In the genomic region with DNA sequence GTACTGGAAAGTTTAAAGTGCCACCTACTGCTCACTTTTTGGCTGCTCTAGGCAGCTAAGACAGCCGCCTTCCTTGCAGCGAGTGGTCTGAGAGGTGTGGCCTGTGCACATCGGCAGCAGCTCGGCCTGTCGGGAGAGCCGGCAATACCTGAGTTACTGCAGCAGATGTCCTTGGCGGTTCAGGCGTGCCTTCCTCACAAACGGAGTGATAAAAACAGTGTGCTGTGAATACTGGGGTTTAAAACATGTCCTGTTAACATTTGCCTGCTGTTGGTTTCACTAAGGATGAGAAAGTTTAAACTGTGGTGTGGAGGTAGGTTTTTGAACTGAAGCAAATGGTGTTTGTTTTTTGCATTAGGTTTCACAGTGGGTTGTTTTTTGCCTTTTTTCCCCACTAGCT, we compare ENCODE assay signal across 13 cellular contexts. TPM values are rescaled to one million over a fixed set of nuclear protein-coding genes. Genes with fewer than 3 reads are reported as not detected.
DNase-seq lines count a peak whose midpoint lies in the region; ATAC-seq and TF ChIP-seq lines count a peak whose summit lies in the region.
"Had no signal": no experiment of that assay in that cellular context is flagged by ENCODE, and none has a peak within 500 bp of the region (broad histone marks: within the 10 kb centered on the region; RNA-seq: fewer than 3 reads in every experiment).

No MANE protein-coding gene starts in this region.

- H3K4me3 Mint-ChIP-seq in activated naive CD8-positive, alpha-beta T cell: no peak overlapping the region
- no peak overlapping the region for H3K4me3 Mint-ChIP-seq in activated naive CD8-positive, alpha-beta T cell treated with anti-CD3 and anti-CD28 coated beads for 36 hours
- no peak overlapping the region for H3K4me3 Mint-ChIP-seq in activated CD4-positive, alpha-beta memory T cell treated with anti-CD3 and anti-CD28 coated beads, Interleukin-2, amount 10 ng/mL, durations not matched to agents 7 days and 5 days
- H3K4me3 Mint-ChIP-seq in type B pancreatic cell: no peak overlapping the region
- H3K4me3 Mint-ChIP-seq: neural crest cell had no signal

- POLR2A ChIA-PET in activated CD4-positive, alpha-beta memory T cell treated with anti-CD3 and anti-CD28 coated beads, Interleukin-2, amount 10 ng/mL, durations not matched to agents 7 days and 5 days (lab: Charles Lee): interaction anchor here (1.3 to 2.4 kb wide), 3 partner anchors 13 to 187 kb away, joined by 3 to 11 read pairs (median 5); partner anchors contain the start of genes MAN1B1 and TRAF2

- peaks cover 6 to 10% of the 10 kb centered on the region in 2 experiments for H3K4me1 ChIP-seq in trophoblast cell (ENCODE audit: control insufficient read depth in 1 of 2, insufficient read depth in 2 of 2, low read length in 2 of 2)
- H3K4me1 ChIP-seq in mesenchymal stem cell (ENCODE audit: control insufficient read depth, insufficient read depth, low read depth, low read length): peaks cover 28% of the 10 kb centered on the region

- H3K4me1 Mint-ChIP-seq in activated naive CD8-positive, alpha-beta T cell (ENCODE audit: low read depth): peaks cover 45% of the 10 kb centered on the region
- peaks cover 29% of the 10 kb centered on the region for H3K4me1 Mint-ChIP-seq in activated naive CD8-positive, alpha-beta T cell treated with anti-CD3 and anti-CD28 coated beads for 36 hours
- peaks cover 52% of the 10 kb centered on the region for H3K4me1 Mint-ChIP-seq in activated CD4-positive, alpha-beta memory T cell treated with anti-CD3 and anti-CD28 coated beads, Interleukin-2, amount 10 ng/mL, durations not matched to agents 7 days and 5 days
- no peaks in the 10 kb centered on the region for H3K4me1 Mint-ChIP-seq in type B pancreatic cell (ENCODE audit: unreplicated experiment)
- H3K4me1 Mint-ChIP-seq: neural crest cell had no signal

- no CpG with 5 or more reads among the region's 9 CpGs for WGBS in trophoblast cell (ENCODE audit: extremely low coverage, insufficient coverage, insufficient read length)
- WGBS in mesenchymal stem cell: 92% methylated on average over 9 of the region's 9 CpGs

- no peak overlapping the region for H4K91ac ChIP-seq in trophoblast cell (ENCODE audit: low read depth, low read length)
- no peak overlapping the region for H4K91ac ChIP-seq in mesenchymal stem cell (ENCODE audit: low read length)

- no peak for TF ChIP-seq CTCF in type B pancreatic cell (conservative IDR thresholded peaks at IDR 0.05)

- H2BK5ac ChIP-seq in trophoblast cell (ENCODE audit: low read depth, low read length, poor library complexity) (no peak overlapping the region), mesenchymal stem cell (ENCODE audit: low read depth, low read length, poor library complexity, severe bottlenecking) (no peak overlapping the region)

- no peak overlapping the region for H3K9ac ChIP-seq in trophoblast cell (ENCODE audit: low read length)
- H3K9ac ChIP-seq in mesenchymal stem cell (ENCODE audit: low read length): no peak overlapping the region

- CTCF ChIA-PET in activated CD4-positive, alpha-beta memory T cell treated with anti-CD3 and anti-CD28 coated beads, Interleukin-2, amount 10 ng/mL, durations not matched to agents 7 days and 5 days (lab: Charles Lee): no interaction called here

- H4K12ac ChIP-seq in trophoblast cell (ENCODE audit: low read depth, low read length): no peak overlapping the region

- peak; percentile 32 for ATAC-seq in HG02642 (IDR thresholded peaks at IDR 0.05; ENCODE audit: poor library complexity, unreplicated experiment)
- no peak for ATAC-seq in HG03378 (IDR thresholded peaks at IDR 0.05; ENCODE audit: unreplicated experiment)

- H3K4ac ChIP-seq in trophoblast cell (ENCODE audit: low read depth, low read length): no peak overlapping the region
- H3K4ac ChIP-seq in mesenchymal stem cell (ENCODE audit: low read depth in 1 of 2, low read length in 2 of 2): no peak overlapping the region

- no peak overlapping the region for H2BK120ac ChIP-seq in trophoblast cell (ENCODE audit: insufficient read depth, low read length, poor library complexity)
- no peak overlapping the region for H2BK120ac ChIP-seq in mesenchymal stem cell (ENCODE audit: low read depth, low read length)

- H3K27me3 Mint-ChIP-seq in activated naive CD8-positive, alpha-beta T cell: no peaks in the 10 kb centered on the region
- H3K27me3 Mint-ChIP-seq in activated naive CD8-positive, alpha-beta T cell treated with anti-CD3 and anti-CD28 coated beads for 36 hours: no peaks in the 10 kb centered on the region
- H3K27me3 Mint-ChIP-seq in activated CD4-positive, alpha-beta memory T cell treated with anti-CD3 and anti-CD28 coated beads, Interleukin-2, amount 10 ng/mL, durations not matched to agents 7 days and 5 days: no peaks in the 10 kb centered on the region
- H3K27me3 Mint-ChIP-seq in type B pancreatic cell: no peaks in the 10 kb centered on the region

- H3K4me2 ChIP-seq in trophoblast cell (ENCODE audit: low read length) (no peak overlapping the region), mesenchymal stem cell (ENCODE audit: low read length, poor library complexity, severe bottlenecking) (no peak overlapping the region)

- DNase-seq in activated naive CD8-positive, alpha-beta T cell treated with anti-CD3 and anti-CD28 coated beads for 36 hours: no peak
- no peak for DNase-seq in activated CD4-positive, alpha-beta memory T cell treated with anti-CD3 and anti-CD28 coated beads, Interleukin-2, amount 10 ng/mL, durations not matched to agents 7 days and 5 days
- DNase-seq in type B pancreatic cell (ENCODE audit: extremely low spot score, unreplicated experiment) (no peak), trophoblast cell (no peak), mesenchymal stem cell (no peak)
- DNase-seq: activated T-cell treated with anti-CD3 and anti-CD28 coated beads, Interleukin-2, amount 50 U/mL, for 48 hours; NCI-H2029 treated with DMSO at 0.1 percent for 48 hours had no signal

- H3K79me1 ChIP-seq in trophoblast cell (ENCODE audit: low read length) (no peaks in the 10 kb centered on the region), mesenchymal stem cell (replicated peaks; ENCODE audit: low read length, poor library complexity, severe bottlenecking) (peaks cover 47% of the 10 kb centered on the region)

- peaks cover 6% of the 10 kb centered on the region for H3K36me3 Mint-ChIP-seq in activated naive CD8-positive, alpha-beta T cell
- H3K36me3 Mint-ChIP-seq in activated naive CD8-positive, alpha-beta T cell treated with anti-CD3 and anti-CD28 coated beads for 36 hours: peaks cover 30% of the 10 kb centered on the region
- H3K36me3 Mint-ChIP-seq in activated CD4-positive, alpha-beta memory T cell treated with anti-CD3 and anti-CD28 coated beads, Interleukin-2, amount 10 ng/mL, durations not matched to agents 7 days and 5 days (ENCODE audit: low read depth): peaks cover 40% of the 10 kb centered on the region
- H3K36me3 Mint-ChIP-seq in type B pancreatic cell: peaks cover 4% of the 10 kb centered on the region

- H3K27me3 ChIP-seq in trophoblast cell (ENCODE audit: insufficient read depth, low read length) (no peaks in the 10 kb centered on the region), mesenchymal stem cell (ENCODE audit: control insufficient read depth in 1 of 2, insufficient read depth in 1 of 2, low read length in 2 of 2) (no peaks in the 10 kb centered on the region)
- H3K27me3 ChIP-seq: breast epithelium had no signal

- H2AFZ ChIP-seq in trophoblast cell (ENCODE audit: insufficient read depth, low read length, poor library complexity): no peak overlapping the region
- no peak overlapping the region for H2AFZ ChIP-seq in mesenchymal stem cell (ENCODE audit: low read depth, low read length)

- H3K79me2 ChIP-seq in trophoblast cell (ENCODE audit: control insufficient read depth, insufficient read depth, low read length, poor library complexity): no peaks in the 10 kb centered on the region

- H2BK15ac ChIP-seq in mesenchymal stem cell (ENCODE audit: low read depth, poor library complexity, severe bottlenecking): no peak overlapping the region

- H2BK12ac ChIP-seq in trophoblast cell (ENCODE audit: low read length): no peak overlapping the region
- H2BK12ac ChIP-seq in mesenchymal stem cell (ENCODE audit: low read length in 2 of 2): no peak overlapping the region

- peak overlapping the region; percentile 64 for H3K27ac Mint-ChIP-seq in activated naive CD8-positive, alpha-beta T cell
- H3K27ac Mint-ChIP-seq in activated naive CD8-positive, alpha-beta T cell treated with anti-CD3 and anti-CD28 coated beads for 36 hours: no peak overlapping the region
- peak overlapping the region; percentile 76 for H3K27ac Mint-ChIP-seq in activated CD4-positive, alpha-beta memory T cell treated with anti-CD3 and anti-CD28 coated beads, Interleukin-2, amount 10 ng/mL, durations not matched to agents 7 days and 5 days
- peak overlapping the region; percentile 81 for H3K27ac Mint-ChIP-seq in type B pancreatic cell

- H3K27ac ChIP-seq in trophoblast cell (ENCODE audit: low read depth, low read length) (no peak overlapping the region), mesenchymal stem cell (ENCODE audit: low read length, poor library complexity, severe bottlenecking) (no peak overlapping the region)

- H3K4me3 ChIP-seq in trophoblast cell (ENCODE audit: low read depth, low read length) (no peak overlapping the region), mesenchymal stem cell (ENCODE audit: insufficient read depth in 1 of 2, low read depth in 1 of 2, low read length in 2 of 2) (no peak overlapping the region)
- H3K4me3 ChIP-seq: breast epithelium had no signal

- no peak overlapping the region for H3K18ac ChIP-seq in trophoblast cell (ENCODE audit: low read length)
- H3K18ac ChIP-seq in mesenchymal stem cell (ENCODE audit: low read depth in 1 of 2, low read length in 2 of 2): no peak overlapping the region

- H3K9me3 ChIP-seq in trophoblast cell (ENCODE audit: insufficient read depth, low read depth, low read length) (peaks cover 5% of the 10 kb centered on the region), mesenchymal stem cell (ENCODE audit: control insufficient read depth, low read length) (no peaks in the 10 kb centered on the region)
- H3K9me3 ChIP-seq: breast epithelium had no signal

- no peaks in the 10 kb centered on the region for H3K9me3 Mint-ChIP-seq in activated naive CD8-positive, alpha-beta T cell (ENCODE audit: low read depth)
- H3K9me3 Mint-ChIP-seq in activated naive CD8-positive, alpha-beta T cell treated with anti-CD3 and anti-CD28 coated beads for 36 hours: no peaks in the 10 kb centered on the region
- H3K9me3 Mint-ChIP-seq in activated CD4-positive, alpha-beta memory T cell treated with anti-CD3 and anti-CD28 coated beads, Interleukin-2, amount 10 ng/mL, durations not matched to agents 7 days and 5 days: no peaks in the 10 kb centered on the region
- H3K9me3 Mint-ChIP-seq in type B pancreatic cell: no peaks in the 10 kb centered on the region
- H3K9me3 Mint-ChIP-seq: neural crest cell had no signal

- no peak overlapping the region for H2AK5ac ChIP-seq in trophoblast cell (ENCODE audit: low read length)
- no peak overlapping the region for H2AK5ac ChIP-seq in mesenchymal stem cell (ENCODE audit: low read length, severe bottlenecking)

- peaks cover 51 to 52% of the 10 kb centered on the region in 2 experiments for H3K36me3 ChIP-seq in trophoblast cell (ENCODE audit: control insufficient read depth in 1 of 2, insufficient read depth in 2 of 2, low read length in 2 of 2)
- H3K36me3 ChIP-seq in mesenchymal stem cell (ENCODE audit: control insufficient read depth in 1 of 2, insufficient read depth in 2 of 2, low read depth in 1 of 2, low read length in 2 of 2): peaks cover 25 to 44% of the 10 kb centered on the region in 2 experiments
- H3K36me3 ChIP-seq: breast epithelium had no signal

- H3K14ac ChIP-seq in trophoblast cell (ENCODE audit: low read length) (no peak overlapping the region), mesenchymal stem cell (ENCODE audit: low read length in 2 of 2) (no peak overlapping the region)

- H3K23ac ChIP-seq in trophoblast cell (ENCODE audit: low read length): no peak overlapping the region
- H3K23ac ChIP-seq in mesenchymal stem cell (ENCODE audit: low read length in 2 of 2): no peak overlapping the region

- no peak overlapping the region for H4K8ac ChIP-seq in trophoblast cell (ENCODE audit: low read depth, low read length)
- no peak overlapping the region for H4K8ac ChIP-seq in mesenchymal stem cell (ENCODE audit: low read length)

RNA-seq across cellular contexts. Expression of gene TRAF2, which starts 12.9 kb away (rescaled TPM):
- 10 to 100 TPM; 38.8 to 45.8 TPM for total RNA-seq in activated naive CD8-positive, alpha-beta T cell treated with anti-CD3 and anti-CD28 coated beads for 36 hours
- 10 to 100 TPM; 43.6 to 45.7 TPM for total RNA-seq in activated CD4-positive, alpha-beta memory T cell treated with anti-CD3 and anti-CD28 coated beads, Interleukin-2, amount 10 ng/mL, durations not matched to agents 7 days and 5 days
- 19.4 and 22.3 TPM in 2 replicates for total RNA-seq in type B pancreatic cell (ENCODE audit: low replicate concordance)
- polyA plus RNA-seq in trophoblast cell (2013): 14.2 and 14.4 TPM in 2 replicates
- polyA plus RNA-seq in mesenchymal stem cell (2013, experiment 1 of 2): 5.3 TPM
- polyA plus RNA-seq in mesenchymal stem cell (2013, experiment 2 of 2): 4.8 TPM

RNA-seq across cellular contexts. Expression of gene EDF1, which starts 33.1 kb away (rescaled TPM):
- total RNA-seq in activated naive CD8-positive, alpha-beta T cell treated with anti-CD3 and anti-CD28 coated beads for 36 hours: 100 to 1,000 TPM; 276 to 284 TPM
- 100 to 1,000 TPM; 301 to 316 TPM for total RNA-seq in activated CD4-positive, alpha-beta memory T cell treated with anti-CD3 and anti-CD28 coated beads, Interleukin-2, amount 10 ng/mL, durations not matched to agents 7 days and 5 days
- 324 and 342 TPM in 2 replicates for total RNA-seq in type B pancreatic cell (ENCODE audit: low replicate concordance)
- 473 and 476 TPM in 2 replicates for polyA plus RNA-seq in trophoblast cell (2013)
- 391 TPM for polyA plus RNA-seq in mesenchymal stem cell (2013, experiment 1 of 2)
- polyA plus RNA-seq in mesenchymal stem cell (2013, experiment 2 of 2): 389 TPM

RNA-seq across cellular contexts. Expression of gene FBXW5, which starts 45.3 kb away (rescaled TPM):
- 10 to 100 TPM; 55.6 to 59.3 TPM for total RNA-seq in activated naive CD8-positive, alpha-beta T cell treated with anti-CD3 and anti-CD28 coated beads for 36 hours
- 100 to 1,000 TPM; 118 to 119 TPM for total RNA-seq in activated CD4-positive, alpha-beta memory T cell treated with anti-CD3 and anti-CD28 coated beads, Interleukin-2, amount 10 ng/mL, durations not matched to agents 7 days and 5 days
- 82.8 and 110 TPM in 2 replicates for total RNA-seq in type B pancreatic cell (ENCODE audit: low replicate concordance)
- polyA plus RNA-seq in trophoblast cell (2013): 74.0 and 80.2 TPM in 2 replicates
- polyA plus RNA-seq in mesenchymal stem cell (2013, experiment 1 of 2): 58.2 TPM
- polyA plus RNA-seq in mesenchymal stem cell (2013, experiment 2 of 2): 59.5 TPM

RNA-seq across cellular contexts. Expression of gene C8G, which starts 45.8 kb away (rescaled TPM):
- under 1 TPM in 1 of 2 experiments, not detected in 1; 0.90 TPM for total RNA-seq in activated naive CD8-positive, alpha-beta T cell treated with anti-CD3 and anti-CD28 coated beads for 36 hours
- 1 to 10 TPM; 1.5 to 3.2 TPM for total RNA-seq in activated CD4-positive, alpha-beta memory T cell treated with anti-CD3 and anti-CD28 coated beads, Interleukin-2, amount 10 ng/mL, durations not matched to agents 7 days and 5 days
- total RNA-seq in type B pancreatic cell (ENCODE audit: low replicate concordance): 2.8 and 4.1 TPM in 2 replicates
- 1.2 and 2.2 TPM in 2 replicates for polyA plus RNA-seq in trophoblast cell (2013)
- polyA plus RNA-seq in mesenchymal stem cell (2013, experiment 1 of 2): 0.55 TPM
- polyA plus RNA-seq in mesenchymal stem cell (2013, experiment 2 of 2): 0.55 TPM
- total RNA-seq: breast epithelium, kidney epithelial cell had no signal

RNA-seq across cellular contexts. Expression of gene MAMDC4, which starts 47.0 kb away (rescaled TPM):
- total RNA-seq in activated naive CD8-positive, alpha-beta T cell treated with anti-CD3 and anti-CD28 coated beads for 36 hours: 10 to 100 TPM; 10.9 to 12.6 TPM
- 10 to 100 TPM; 12.5 to 13.6 TPM for total RNA-seq in activated CD4-positive, alpha-beta memory T cell treated with anti-CD3 and anti-CD28 coated beads, Interleukin-2, amount 10 ng/mL, durations not matched to agents 7 days and 5 days
- total RNA-seq in type B pancreatic cell (ENCODE audit: low replicate concordance): 18.4 and 29.1 TPM in 2 replicates
- 3.2 and 3.4 TPM in 2 replicates for polyA plus RNA-seq in trophoblast cell (2013)
- polyA plus RNA-seq in mesenchymal stem cell (2013, experiment 1 of 2): 1.6 TPM
- polyA plus RNA-seq in mesenchymal stem cell (2013, experiment 2 of 2): 2.1 TPM
